20 cellular contexts compared by ENCODE assay signal in the genomic region with DNA sequence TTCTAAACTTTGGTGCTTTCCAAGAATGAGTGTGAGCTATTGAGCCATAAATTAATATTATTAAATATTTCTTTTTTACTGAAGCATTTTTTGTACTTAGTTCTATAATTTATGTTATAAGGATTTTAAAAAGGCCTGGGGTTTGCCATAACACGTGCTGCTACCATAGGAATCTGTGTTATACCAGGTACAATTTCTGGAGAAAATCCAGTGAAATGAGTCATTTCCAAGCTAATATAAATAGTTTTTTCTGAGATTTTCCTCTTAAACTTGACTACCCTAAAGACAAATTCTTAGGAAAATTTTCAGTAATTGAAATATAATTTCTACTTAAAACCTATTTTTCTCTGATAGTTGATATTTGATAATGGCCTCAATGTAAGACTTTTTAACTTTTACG.
"Had no signal": no experiment of that assay in that cellular context is flagged by ENCODE, and none has a peak within 500 bp of the region (broad histone marks: within the 10 kb centered on the region; RNA-seq: fewer than 3 reads in every experiment).

No MANE protein-coding gene starts in this region.

- H3K4me1 ChIP-seq: colonic mucosa, esophagus squamous epithelium, pancreas, suprapubic skin, thyroid gland had no signal

- H3K9me3 ChIP-seq: colonic mucosa, esophagus squamous epithelium, pancreas, suprapubic skin, thyroid gland had no signal

- FAIRE-seq: endometrium, pancreas, small intestine, urothelium cell line had no signal

- H3K27ac ChIP-seq: colonic mucosa, esophagus squamous epithelium, pancreas, suprapubic skin, thyroid gland had no signal

- H3K4me3 ChIP-seq: colonic mucosa, esophagus squamous epithelium, lung, pancreas, suprapubic skin, thyroid gland had no signal

- DNase-seq: colonic mucosa; effector memory CD4-positive, alpha-beta T cell; esophagus squamous epithelium; foreskin fibroblast; immature natural killer cell; left colon; left ventricle myocardium superior; mesendoderm; naive B cell; occipital lobe; pancreas; right cardiac atrium; small intestine; stimulated activated CD4-positive, alpha-beta T cell treated with anti-CD3 and anti-CD28 coated beads, Interleukin-12 subunit alpha, Interleukin-12 subunit beta, amount 100 ng/mL, for 4 hours; stimulated activated naive CD4-positive, alpha-beta T cell treated with Interleukin-2 at 50 U/mL for 16 hours; thyroid gland had no signal

- H3K27me3 ChIP-seq: colonic mucosa, esophagus squamous epithelium, pancreas, suprapubic skin, thyroid gland had no signal

- H3K36me3 ChIP-seq: colonic mucosa, esophagus squamous epithelium, pancreas, suprapubic skin, thyroid gland had no signal
